Comparison of ENCODE assay signal across 12 cellular contexts in the genomic region with DNA sequence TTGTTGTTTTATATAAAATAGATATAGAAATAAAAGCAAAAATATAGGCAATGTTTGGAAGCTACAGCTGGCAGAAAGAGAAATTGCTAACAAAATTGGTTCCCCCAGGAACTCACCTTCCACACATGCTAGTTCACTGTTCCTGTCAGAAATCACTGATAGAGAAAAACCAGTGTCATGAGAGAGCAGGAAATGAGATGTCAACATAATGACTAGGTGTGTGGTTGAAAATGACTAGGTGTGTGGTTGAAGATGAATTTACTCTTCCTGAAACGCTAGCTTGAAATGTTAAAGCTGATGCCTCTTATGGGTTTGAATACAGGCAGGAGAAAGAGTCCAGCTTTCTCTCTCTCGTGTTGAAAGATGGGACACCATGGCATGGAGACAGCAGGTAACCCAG.
DNase-seq lines count a peak whose midpoint lies in the region; ATAC-seq and TF ChIP-seq lines count a peak whose summit lies in the region.
"Had no signal": no experiment of that assay in that cellular context is flagged by ENCODE, and none has a peak within 500 bp of the region (broad histone marks: within the 10 kb centered on the region; RNA-seq: fewer than 3 reads in every experiment).

No MANE protein-coding gene starts in this region.

- no peaks in the 10 kb centered on the region for H3F3A ChIP-seq in neural cell (ENCODE audit: insufficient read depth, low read length, poor library complexity, severe bottlenecking)

- no peaks in the 10 kb centered on the region for H3K36me3 Mint-ChIP-seq in activated T-cell treated with anti-CD3 and anti-CD28 coated beads, Interleukin-2, amount 50 U/mL, for 24 hours (ENCODE audit: low read depth)
- H3K36me3 Mint-ChIP-seq in activated T-helper 2 cell treated with anti-CD3 and anti-CD28 coated beads, Interferon-gamma antibody, Interleukin-2, Interleukin-4, amounts not matched to agents 10 μg/mL and 5 μg/mL and 100 μg/mL, durations not matched to agents 14 hours and 24 hours and 36 hours (ENCODE audit: low read depth) = no peaks in the 10 kb centered on the region

- H4K20me1 ChIP-seq in neural cell (ENCODE audit: insufficient read depth) = no peaks in the 10 kb centered on the region

- no peaks in the 10 kb centered on the region for H3K79me2 ChIP-seq in neural cell (replicated peaks; ENCODE audit: insufficient read depth, low read length)

- no peaks in the 10 kb centered on the region for H3K9me2 ChIP-seq in neural cell (ENCODE audit: insufficient read depth, low read length)

- TF ChIP-seq POLR2A in uterus (IDR thresholded peaks at IDR 0.05) = no peak

- no peak for DNase-seq in activated T-cell treated with anti-CD3 and anti-CD28 coated beads, Interleukin-2, amount 50 U/mL, for 24 hours
- DNase-seq in activated T-cell treated with anti-CD3 and anti-CD28 coated beads for 4 hours = no peak
- no peak for DNase-seq in activated T-helper 2 cell treated with anti-CD3 and anti-CD28 coated beads, Interferon-gamma antibody, Interleukin-2, Interleukin-4, amounts not matched to agents 10 μg/mL and 5 μg/mL and 100 μg/mL, durations not matched to agents 14 hours and 24 hours and 36 hours (ENCODE audit: low spot score)
- DNase-seq in SKM-1 treated with dmso at 0.1 percent for 144 hours (lab: John Stamatoyannopoulos, UW; ENCODE audit: unreplicated experiment) = no peak
- no peak for DNase-seq in uterus
- DNase-seq: dorsolateral prefrontal cortex, NCI-H526 treated with DMSO at 0.1 percent for 48 hours had no signal

- TF ChIP-seq EP300 in neural cell (conservative IDR thresholded peaks at IDR 0.05; ENCODE audit: poor library complexity, severe bottlenecking) = peak; percentile 90

- H3K27me3 ChIP-seq in neural cell (ENCODE audit: insufficient read depth, low read depth, low read length) = no peaks in the 10 kb centered on the region
- H3K27me3 ChIP-seq in uterus = no peaks in the 10 kb centered on the region

- ATAC-seq in GM21717 (IDR thresholded peaks at IDR 0.05; ENCODE audit: unreplicated experiment) (peak; percentile 94), HG03460 (IDR thresholded peaks at IDR 0.05; ENCODE audit: unreplicated experiment) (peak; percentile 98)
- ATAC-seq: GM23338, sciatic nerve had no signal

- peaks cover 18% of the 10 kb centered on the region for H3K4me1 Mint-ChIP-seq in activated T-cell treated with anti-CD3 and anti-CD28 coated beads, Interleukin-2, amount 50 U/mL, for 24 hours (ENCODE audit: low read depth)
- H3K4me1 Mint-ChIP-seq in activated T-helper 2 cell treated with anti-CD3 and anti-CD28 coated beads, Interferon-gamma antibody, Interleukin-2, Interleukin-4, amounts not matched to agents 10 μg/mL and 5 μg/mL and 100 μg/mL, durations not matched to agents 14 hours and 24 hours and 36 hours (ENCODE audit: low read depth) = peaks cover 4% of the 10 kb centered on the region
- H3K4me1 Mint-ChIP-seq: GM23338 had no signal

- H3K36me3 ChIP-seq in neural cell (ENCODE audit: insufficient read depth, low read length) (no peaks in the 10 kb centered on the region), uterus (no peaks in the 10 kb centered on the region)

- H3K9me3 Mint-ChIP-seq in activated T-cell treated with anti-CD3 and anti-CD28 coated beads, Interleukin-2, amount 50 U/mL, for 24 hours = no peaks in the 10 kb centered on the region
- no peaks in the 10 kb centered on the region for H3K9me3 Mint-ChIP-seq in activated T-helper 2 cell treated with anti-CD3 and anti-CD28 coated beads, Interferon-gamma antibody, Interleukin-2, Interleukin-4, amounts not matched to agents 10 μg/mL and 5 μg/mL and 100 μg/mL, durations not matched to agents 14 hours and 24 hours and 36 hours
- H3K9me3 Mint-ChIP-seq: GM23338 had no signal

- H3K4me2 ChIP-seq in neural cell (ENCODE audit: low read length) = no peak overlapping the region
- H3K4me2 ChIP-seq: GM23338 had no signal

- no peak overlapping the region for H2AFZ ChIP-seq in neural cell (ENCODE audit: low read depth, low read length)
- H2AFZ ChIP-seq: GM23338 had no signal

- TF ChIP-seq RAD21 in neural cell (conservative IDR thresholded peaks at IDR 0.05) = peak; percentile 18

- no peaks in the 10 kb centered on the region for H3K27me3 Mint-ChIP-seq in activated T-cell treated with anti-CD3 and anti-CD28 coated beads, Interleukin-2, amount 50 U/mL, for 24 hours
- peaks cover 10% of the 10 kb centered on the region for H3K27me3 Mint-ChIP-seq in activated T-helper 2 cell treated with anti-CD3 and anti-CD28 coated beads, Interferon-gamma antibody, Interleukin-2, Interleukin-4, amounts not matched to agents 10 μg/mL and 5 μg/mL and 100 μg/mL, durations not matched to agents 14 hours and 24 hours and 36 hours (ENCODE audit: low read depth)

- TF ChIP-seq CTCF in neural cell (IDR thresholded peaks at IDR 0.05; ENCODE audit: poor library complexity, severe bottlenecking) = no peak
- TF ChIP-seq CTCF in uterus (IDR thresholded peaks at IDR 0.05) = no peak

- no peak overlapping the region for H3K9ac ChIP-seq in neural cell (ENCODE audit: low read length)

- H3K9me3 ChIP-seq in neural cell (ENCODE audit: low read length) (no peaks in the 10 kb centered on the region), uterus (no peaks in the 10 kb centered on the region)

- H3K4me3 Mint-ChIP-seq in activated T-cell treated with anti-CD3 and anti-CD28 coated beads, Interleukin-2, amount 50 U/mL, for 24 hours = no peak overlapping the region
- no peak overlapping the region for H3K4me3 Mint-ChIP-seq in activated T-helper 2 cell treated with anti-CD3 and anti-CD28 coated beads, Interferon-gamma antibody, Interleukin-2, Interleukin-4, amounts not matched to agents 10 μg/mL and 5 μg/mL and 100 μg/mL, durations not matched to agents 14 hours and 24 hours and 36 hours (ENCODE audit: low read depth)
- H3K4me3 Mint-ChIP-seq: GM23338 had no signal

- H3K4me3 ChIP-seq in neural cell (ENCODE audit: low read length) = no peak overlapping the region
- H3K4me3 ChIP-seq in uterus = no peak overlapping the region
- H3K4me3 ChIP-seq: dorsolateral prefrontal cortex, GM23338 had no signal

- H3K4me1 ChIP-seq in uterus = no peaks in the 10 kb centered on the region

- intact Hi-C loops in activated T-helper 2 cell treated with anti-CD3 and anti-CD28 coated beads, Interferon-gamma antibody, Interleukin-2, Interleukin-4, amounts not matched to agents 10 μg/mL and 5 μg/mL and 100 μg/mL, durations not matched to agents 14 hours and 24 hours and 36 hours (cut with micrococcal nuclease) = no loop called here
- intact Hi-C loops in uterus (cut with DNase I; ENCODE audit: low total_unique reads) = no loop called here

- peak overlapping the region; percentile 60 for H3K27ac Mint-ChIP-seq in activated T-cell treated with anti-CD3 and anti-CD28 coated beads, Interleukin-2, amount 50 U/mL, for 24 hours
- no peak overlapping the region for H3K27ac Mint-ChIP-seq in activated T-helper 2 cell treated with anti-CD3 and anti-CD28 coated beads, Interferon-gamma antibody, Interleukin-2, Interleukin-4, amounts not matched to agents 10 μg/mL and 5 μg/mL and 100 μg/mL, durations not matched to agents 14 hours and 24 hours and 36 hours
- H3K27ac Mint-ChIP-seq: GM23338 had no signal

- H3K27ac ChIP-seq in neural cell (ENCODE audit: low read length) = peak overlapping the region; percentile 50
- H3K27ac ChIP-seq in uterus = no peak overlapping the region
- H3K27ac ChIP-seq: dorsolateral prefrontal cortex had no signal

TF ChIP-seq in neural cell, 6 proteins besides CTCF, POLR2A, EP300 and RAD21:
- TF ChIP-seq, protein P1, sequence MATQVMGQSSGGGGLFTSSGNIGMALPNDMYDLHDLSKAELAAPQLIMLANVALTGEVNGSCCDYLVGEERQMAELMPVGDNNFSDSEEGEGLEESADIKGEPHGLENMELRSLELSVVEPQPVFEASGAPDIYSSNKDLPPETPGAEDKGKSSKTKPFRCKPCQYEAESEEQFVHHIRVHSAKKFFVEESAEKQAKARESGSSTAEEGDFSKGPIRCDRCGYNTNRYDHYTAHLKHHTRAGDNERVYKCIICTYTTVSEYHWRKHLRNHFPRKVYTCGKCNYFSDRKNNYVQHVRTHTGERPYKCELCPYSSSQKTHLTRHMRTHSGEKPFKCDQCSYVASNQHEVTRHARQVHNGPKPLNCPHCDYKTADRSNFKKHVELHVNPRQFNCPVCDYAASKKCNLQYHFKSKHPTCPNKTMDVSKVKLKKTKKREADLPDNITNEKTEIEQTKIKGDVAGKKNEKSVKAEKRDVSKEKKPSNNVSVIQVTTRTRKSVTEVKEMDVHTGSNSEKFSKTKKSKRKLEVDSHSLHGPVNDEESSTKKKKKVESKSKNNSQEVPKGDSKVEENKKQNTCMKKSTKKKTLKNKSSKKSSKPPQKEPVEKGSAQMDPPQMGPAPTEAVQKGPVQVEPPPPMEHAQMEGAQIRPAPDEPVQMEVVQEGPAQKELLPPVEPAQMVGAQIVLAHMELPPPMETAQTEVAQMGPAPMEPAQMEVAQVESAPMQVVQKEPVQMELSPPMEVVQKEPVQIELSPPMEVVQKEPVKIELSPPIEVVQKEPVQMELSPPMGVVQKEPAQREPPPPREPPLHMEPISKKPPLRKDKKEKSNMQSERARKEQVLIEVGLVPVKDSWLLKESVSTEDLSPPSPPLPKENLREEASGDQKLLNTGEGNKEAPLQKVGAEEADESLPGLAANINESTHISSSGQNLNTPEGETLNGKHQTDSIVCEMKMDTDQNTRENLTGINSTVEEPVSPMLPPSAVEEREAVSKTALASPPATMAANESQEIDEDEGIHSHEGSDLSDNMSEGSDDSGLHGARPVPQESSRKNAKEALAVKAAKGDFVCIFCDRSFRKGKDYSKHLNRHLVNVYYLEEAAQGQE (IDR thresholded peaks at IDR 0.05; ENCODE audit: borderline replicate concordance) = no peak
- peak; percentile 97 for TF ChIP-seq POLR2AphosphoS5 (IDR thresholded peaks at IDR 0.05)
- no peak for TF ChIP-seq EZH2 (IDR thresholded peaks at IDR 0.05; ENCODE audit: borderline replicate concordance, insufficient read depth, low read length, poor library complexity, severe bottlenecking)
- TF ChIP-seq MXI1 (conservative IDR thresholded peaks at IDR 0.05; ENCODE audit: poor library complexity, severe bottlenecking) = peak; percentile 44
- no peak for TF ChIP-seq TAF1 (IDR thresholded peaks at IDR 0.05; ENCODE audit: low read depth)
- TF ChIP-seq SMC3 (conservative IDR thresholded peaks at IDR 0.05; ENCODE audit: poor library complexity) = peak; percentile 24
TF ChIP-seq in neural cell: peak in this region for 3.
